In the genomic region with DNA sequence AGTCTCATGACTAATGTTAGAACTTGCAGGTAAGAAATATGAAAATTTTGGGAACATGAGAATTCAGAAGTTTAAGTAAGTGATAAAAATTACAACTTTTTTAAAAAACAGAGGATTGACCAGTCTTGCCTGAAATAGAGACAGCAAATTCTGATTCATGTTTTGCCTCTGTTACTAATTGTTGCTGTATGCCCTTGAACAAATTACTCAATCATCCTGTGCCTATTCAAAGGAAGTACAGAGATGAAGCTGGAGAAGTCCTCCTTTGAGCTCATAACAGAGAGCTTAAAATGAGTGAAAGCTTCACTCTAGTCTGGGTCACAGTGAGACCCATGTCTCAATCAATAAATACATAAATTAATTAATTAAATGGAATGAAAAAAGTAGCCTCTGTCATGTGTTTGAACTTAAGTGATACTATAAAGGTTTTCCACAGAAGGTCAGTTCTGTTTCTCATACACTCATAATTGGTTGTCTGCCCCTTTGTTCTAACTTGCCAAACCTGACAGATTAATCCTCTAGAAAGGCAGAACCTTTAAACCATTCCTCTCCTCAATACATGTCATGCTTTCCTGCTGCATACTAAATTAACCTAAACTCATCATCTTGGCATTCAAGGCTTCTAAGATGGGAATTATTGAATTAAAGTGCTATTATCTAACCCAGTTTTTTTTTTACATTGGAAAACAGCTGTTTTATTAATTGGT, we compare ENCODE assay signal across 24 cellular contexts.
"Had no signal": no experiment of that assay in that cellular context is flagged by ENCODE, and none has a peak within 500 bp of the region (broad histone marks: within the 10 kb centered on the region; RNA-seq: fewer than 3 reads in every experiment).

No MANE protein-coding gene starts in this region.

- DNase-seq: activated CD4-positive, alpha-beta T cell treated with anti-CD3 and anti-CD28 coated beads, Interleukin-2, amount 10 ng/mL, durations not matched to agents 24 days and 14 days; activated CD8-positive, alpha-beta memory T cell treated with anti-CD3 and anti-CD28 coated beads, Interleukin-2, amount 10 ng/mL, durations not matched to agents 7 days and 5 days; activated CD8-positive, alpha-beta T cell treated with anti-CD3 and anti-CD28 coated beads for 36 hours; activated gamma-delta T cell; activated T-cell treated with anti-CD3 and anti-CD28 coated beads for 4 hours; adrenal gland; cerebellar nuclear complex; foreskin fibroblast; lower lobe of right lung; naive B cell; occipital lobe; spleen; stimulated activated CD4-positive, alpha-beta T cell treated with anti-CD3 and anti-CD28 coated beads, Interleukin-4, amount 100 ng/mL, for 24 hours; stimulated activated naive CD8-positive, alpha-beta T cell treated with anti-CD3 and anti-CD28 coated beads, Interleukin-15, Interleukin-2, amounts not matched to agents 100 U/mL and 50 U/mL, for 24 hours; SW 1271; T-helper 17 cell; upper lobe of left lung had no signal

- H3K4me3 Mint-ChIP-seq: activated CD4-positive, alpha-beta T cell treated with anti-CD3 and anti-CD28 coated beads, Interleukin-2, amount 10 ng/mL, durations not matched to agents 24 days and 14 days; activated CD8-positive, alpha-beta memory T cell treated with anti-CD3 and anti-CD28 coated beads, Interleukin-2, amount 10 ng/mL, durations not matched to agents 7 days and 5 days; activated CD8-positive, alpha-beta T cell treated with anti-CD3 and anti-CD28 coated beads for 36 hours; activated naive CD4-positive, alpha-beta T cell treated with anti-CD3 and anti-CD28 coated beads, Interleukin-2, amount 50 U/mL, for 24 hours; activated T-helper 1 cell treated with anti-CD3 and anti-CD28 coated beads, Interleukin-12 subunit alpha, Interleukin-12 subunit beta, Interleukin-2, Interleukin-4 antibody, amounts not matched to agents 30 ng/mL and 10 ng/mL and 1 ng/mL, durations not matched to agents 14 hours and 24 hours and 36 hours; naive B cell; neural crest cell; T-helper 17 cell had no signal

- H3K4me1 ChIP-seq: adrenal gland, ascending aorta, lower lobe of right lung, spleen, upper lobe of left lung had no signal

- H3K36me3 Mint-ChIP-seq: activated CD8-positive, alpha-beta memory T cell treated with anti-CD3 and anti-CD28 coated beads, Interleukin-2, amount 10 ng/mL, durations not matched to agents 7 days and 5 days; activated naive CD4-positive, alpha-beta T cell treated with anti-CD3 and anti-CD28 coated beads, Interleukin-2, amount 50 U/mL, for 24 hours; naive B cell had no signal

- H3K27ac Mint-ChIP-seq: activated CD4-positive, alpha-beta T cell treated with anti-CD3 and anti-CD28 coated beads, Interleukin-2, amount 10 ng/mL, durations not matched to agents 24 days and 14 days; activated CD8-positive, alpha-beta memory T cell treated with anti-CD3 and anti-CD28 coated beads, Interleukin-2, amount 10 ng/mL, durations not matched to agents 7 days and 5 days; activated CD8-positive, alpha-beta T cell treated with anti-CD3 and anti-CD28 coated beads for 36 hours; activated naive CD4-positive, alpha-beta T cell treated with anti-CD3 and anti-CD28 coated beads, Interleukin-2, amount 50 U/mL, for 24 hours; activated T-helper 1 cell treated with anti-CD3 and anti-CD28 coated beads, Interleukin-12 subunit alpha, Interleukin-12 subunit beta, Interleukin-2, Interleukin-4 antibody, amounts not matched to agents 30 ng/mL and 10 ng/mL and 1 ng/mL, durations not matched to agents 14 hours and 24 hours and 36 hours; naive B cell; T-helper 17 cell had no signal

- H3K9me3 Mint-ChIP-seq: activated CD4-positive, alpha-beta T cell treated with anti-CD3 and anti-CD28 coated beads, Interleukin-2, amount 10 ng/mL, durations not matched to agents 24 days and 14 days; activated T-helper 1 cell treated with anti-CD3 and anti-CD28 coated beads, Interleukin-12 subunit alpha, Interleukin-12 subunit beta, Interleukin-2, Interleukin-4 antibody, amounts not matched to agents 30 ng/mL and 10 ng/mL and 1 ng/mL, durations not matched to agents 14 hours and 24 hours and 36 hours; neural crest cell had no signal

- H3K4me1 Mint-ChIP-seq: activated CD4-positive, alpha-beta T cell treated with anti-CD3 and anti-CD28 coated beads, Interleukin-2, amount 10 ng/mL, durations not matched to agents 24 days and 14 days; activated CD8-positive, alpha-beta memory T cell treated with anti-CD3 and anti-CD28 coated beads, Interleukin-2, amount 10 ng/mL, durations not matched to agents 7 days and 5 days; activated naive CD4-positive, alpha-beta T cell treated with anti-CD3 and anti-CD28 coated beads, Interleukin-2, amount 50 U/mL, for 24 hours; naive B cell; neural crest cell; T-helper 17 cell had no signal

- ATAC-seq: activated CD8-positive, alpha-beta memory T cell treated with anti-CD3 and anti-CD28 coated beads, Interleukin-2, amount 10 ng/mL, durations not matched to agents 7 days and 5 days; activated CD8-positive, alpha-beta T cell treated with anti-CD3 and anti-CD28 coated beads for 36 hours; left lobe of liver; lower lobe of right lung; sciatic nerve; stimulated activated naive CD8-positive, alpha-beta T cell treated with anti-CD3 and anti-CD28 coated beads, Interleukin-15, Interleukin-2, amounts not matched to agents 100 U/mL and 50 U/mL, for 24 hours; T-helper 17 cell had no signal

- H3K9me3 ChIP-seq: adrenal gland, ascending aorta, lower lobe of right lung had no signal

- H3K27me3 Mint-ChIP-seq: activated CD4-positive, alpha-beta T cell treated with anti-CD3 and anti-CD28 coated beads, Interleukin-2, amount 10 ng/mL, durations not matched to agents 24 days and 14 days; activated CD8-positive, alpha-beta memory T cell treated with anti-CD3 and anti-CD28 coated beads, Interleukin-2, amount 10 ng/mL, durations not matched to agents 7 days and 5 days; activated CD8-positive, alpha-beta T cell treated with anti-CD3 and anti-CD28 coated beads for 36 hours; activated naive CD4-positive, alpha-beta T cell treated with anti-CD3 and anti-CD28 coated beads, Interleukin-2, amount 50 U/mL, for 24 hours; naive B cell; T-helper 17 cell had no signal

- H3K4me3 ChIP-seq: adrenal gland, ascending aorta, coronary artery, lower lobe of right lung, spleen, upper lobe of left lung had no signal

- H3K36me3 ChIP-seq: adrenal gland, ascending aorta, lower lobe of right lung, spleen, upper lobe of left lung had no signal

- H3K27me3 ChIP-seq: adrenal gland, ascending aorta, spleen, upper lobe of left lung had no signal

- H3K27ac ChIP-seq: adrenal gland, ascending aorta, coronary artery, lower lobe of right lung, spleen, upper lobe of left lung had no signal
